30 cellular contexts compared by ENCODE assay signal in genomic region chr4:81625422-81626417, GRCh38.
DNase-seq lines count a peak whose midpoint lies in the region; ATAC-seq and TF ChIP-seq lines count a peak whose summit lies in the region.
"Had no signal": no experiment of that assay in that cellular context is flagged by ENCODE, and none has a peak within 500 bp of the region (broad histone marks: within the 10 kb centered on the region; RNA-seq: fewer than 3 reads in every experiment).

No MANE protein-coding gene starts in this region.

- no peak overlapping the region for H3K9ac ChIP-seq in BLaER1
- H3K9ac ChIP-seq in OCI-LY3 (ENCODE audit: low read length), result no peak overlapping the region
- H3K9ac ChIP-seq: GM23248 had no signal

- H3K9me3 Mint-ChIP-seq in naive B cell, result no peaks in the 10 kb centered on the region
- H3K9me3 Mint-ChIP-seq: activated naive CD4-positive, alpha-beta T cell treated with anti-CD3 and anti-CD28 coated beads, Interleukin-2, amount 50 U/mL, for 24 hours; activated T-helper 17 cell treated with anti-CD3 and anti-CD28 coated beads, Interleukin-2, amount 50 U/mL, for 72 hours; CD14-positive monocyte; naive thymus-derived CD8-positive, alpha-beta T cell; T-cell had no signal

- no peak overlapping the region for H3K4me3 ChIP-seq in BLaER1
- H3K4me3 ChIP-seq in OCI-LY3 (ENCODE audit: low read length), result no peak overlapping the region
- H3K4me3 ChIP-seq in lower lobe of right lung, result no peak overlapping the region
- H3K4me3 ChIP-seq: breast epithelium, GM23248, SJSA1, smooth muscle cell, transverse colon had no signal

- ATAC-seq in naive B cell (ENCODE audit: low read depth in 2 of 2) (peak; percentile 58 to 68), lower lobe of right lung (no peak)
- ATAC-seq: activated T-helper 17 cell treated with anti-CD3 and anti-CD28 coated beads, Interleukin-2, amount 50 U/mL, for 72 hours; left ventricle myocardium superior; naive thymus-derived CD8-positive, alpha-beta T cell; T-cell had no signal

- TF ChIP-seq CTCF in OCI-LY3 (IDR thresholded peaks at IDR 0.05; ENCODE audit: low read depth, low read length) (no peak), lower lobe of right lung (IDR thresholded peaks at IDR 0.05) (no peak)

- H3K27me3 Mint-ChIP-seq in naive B cell, result no peaks in the 10 kb centered on the region
- H3K27me3 Mint-ChIP-seq: activated naive CD4-positive, alpha-beta T cell treated with anti-CD3 and anti-CD28 coated beads, Interleukin-2, amount 50 U/mL, for 24 hours; activated T-helper 17 cell treated with anti-CD3 and anti-CD28 coated beads, Interleukin-2, amount 50 U/mL, for 72 hours; naive thymus-derived CD8-positive, alpha-beta T cell; T-cell had no signal

- H4K20me1 ChIP-seq in BLaER1 (no peaks in the 10 kb centered on the region), OCI-LY3 (ENCODE audit: insufficient read depth, low read length) (no peaks in the 10 kb centered on the region)

- peak overlapping the region; percentile 23; the same call in 1 of the 2 replicates for H3K27ac ChIP-seq in BLaER1
- no peak overlapping the region for H3K27ac ChIP-seq in OCI-LY3 (ENCODE audit: low read length)
- no peak overlapping the region for H3K27ac ChIP-seq in lower lobe of right lung
- H3K27ac ChIP-seq: breast epithelium, GM23248, HL-60, SJSA1, transverse colon had no signal

- peaks cover 36% of the 10 kb centered on the region for H3K4me1 ChIP-seq in BLaER1
- peaks cover 26% of the 10 kb centered on the region for H3K4me1 ChIP-seq in OCI-LY3 (ENCODE audit: low read length)
- no peaks in the 10 kb centered on the region for H3K4me1 ChIP-seq in lower lobe of right lung
- H3K4me1 ChIP-seq: breast epithelium, SJSA1, transverse colon had no signal

- H3K4me3 Mint-ChIP-seq in naive B cell, result peak overlapping the region in 7 of 8 donors; percentile 3 to 78 (median 36)
- H3K4me3 Mint-ChIP-seq: activated naive CD4-positive, alpha-beta T cell treated with anti-CD3 and anti-CD28 coated beads, Interleukin-2, amount 50 U/mL, for 24 hours; activated T-helper 17 cell treated with anti-CD3 and anti-CD28 coated beads, Interleukin-2, amount 50 U/mL, for 72 hours; CD14-positive monocyte; naive thymus-derived CD8-positive, alpha-beta T cell; T-cell had no signal

- H3K79me2 ChIP-seq in OCI-LY3 (ENCODE audit: low read length), result no peaks in the 10 kb centered on the region

- H3K9me3 ChIP-seq in BLaER1, result no peaks in the 10 kb centered on the region; the same call in 1 of the 2 replicates
- no peaks in the 10 kb centered on the region for H3K9me3 ChIP-seq in OCI-LY3 (ENCODE audit: insufficient read depth, low read length)
- H3K9me3 ChIP-seq in lower lobe of right lung, result no peaks in the 10 kb centered on the region
- H3K9me3 ChIP-seq: breast epithelium, SJSA1, transverse colon had no signal

- H3K27ac Mint-ChIP-seq in naive B cell, result peak overlapping the region; percentile 4 to 97 (median 70)
- H3K27ac Mint-ChIP-seq: activated naive CD4-positive, alpha-beta T cell treated with anti-CD3 and anti-CD28 coated beads, Interleukin-2, amount 50 U/mL, for 24 hours; activated T-helper 17 cell treated with anti-CD3 and anti-CD28 coated beads, Interleukin-2, amount 50 U/mL, for 72 hours; CD14-positive monocyte; T-cell had no signal

- DNase-seq in NCI-H1436 (lab: John Stamatoyannopoulos, UW), result peak; percentile 34
- DNase-seq in naive B cell, result no peak
- no peak for DNase-seq in lower lobe of right lung
- DNase-seq in iPS-NIHi11 (ENCODE audit: low spot score), result no peak
- DNase-seq in activated naive CD4-positive, alpha-beta T cell (lab: John Stamatoyannopoulos, UW), result no peak
- DNase-seq in NCI-H2227 treated with DMSO at 0.1 percent for 48 hours (lab: John Stamatoyannopoulos, UW), result no peak
- DNase-seq: activated CD4-positive, alpha-beta T cell treated with anti-CD3 and anti-CD28 coated beads, Interleukin-2, amount 50 U/mL, for 48 hours; activated CD8-positive, alpha-beta memory T cell treated with anti-CD3 and anti-CD28 coated beads, Interleukin-2, amount 50 U/mL, for 48 hours; amygdala; GM23248; islet precursor cell; left ventricle myocardium superior; midbrain; naive thymus-derived CD8-positive, alpha-beta T cell; NCI-H1092; NCI-H2081 treated with DMSO at 0.1 percent for 48 hours; NCI-H510A treated with DMSO at 0.1 percent for 48 hours; stimulated activated CD4-positive, alpha-beta T cell treated with anti-CD3 and anti-CD28 coated beads, Interleukin-1b, Interleukin-23, amount 100 ng/mL, for 48 hours; stimulated activated CD8-positive, alpha-beta memory T cell treated with anti-CD3 and anti-CD28 coated beads, Interleukin-4, amount 100 ng/mL, for 48 hours; T-cell; transverse colon had no signal

- intact Hi-C loops in lower lobe of right lung (cut with DNase I), result no loop called here

- H3K36me3 Mint-ChIP-seq in naive B cell, result no peaks in the 10 kb centered on the region
- H3K36me3 Mint-ChIP-seq: activated naive CD4-positive, alpha-beta T cell treated with anti-CD3 and anti-CD28 coated beads, Interleukin-2, amount 50 U/mL, for 24 hours; CD14-positive monocyte; naive thymus-derived CD8-positive, alpha-beta T cell; T-cell had no signal

- H3K27me3 ChIP-seq in BLaER1, result no peaks in the 10 kb centered on the region
- H3K27me3 ChIP-seq in OCI-LY3 (ENCODE audit: low read depth, low read length), result no peaks in the 10 kb centered on the region; the same call in 1 of the 2 replicates
- H3K27me3 ChIP-seq in lower lobe of right lung (ENCODE audit: low read depth), result no peaks in the 10 kb centered on the region
- H3K27me3 ChIP-seq: breast epithelium, SJSA1, transverse colon had no signal

- H3K4me2 ChIP-seq in BLaER1 (peak overlapping the region; percentile 69), OCI-LY3 (ENCODE audit: low read length) (peak overlapping the region; percentile 11)
- H3K4me2 ChIP-seq: smooth muscle cell had no signal

- H3K36me3 ChIP-seq in BLaER1, result no peaks in the 10 kb centered on the region
- no peaks in the 10 kb centered on the region for H3K36me3 ChIP-seq in OCI-LY3 (replicated peaks; ENCODE audit: low read depth, low read length)
- no peaks in the 10 kb centered on the region for H3K36me3 ChIP-seq in lower lobe of right lung
- H3K36me3 ChIP-seq: breast epithelium, SJSA1, transverse colon had no signal

- no peak overlapping the region for H2AFZ ChIP-seq in OCI-LY3 (ENCODE audit: low read depth, low read length)
- H2AFZ ChIP-seq: GM23248 had no signal

- peaks cover 26 to 40% (median 33%) of the 10 kb centered on the region in 3 donors for H3K4me1 Mint-ChIP-seq in naive B cell
- H3K4me1 Mint-ChIP-seq: activated T-helper 17 cell treated with anti-CD3 and anti-CD28 coated beads, Interleukin-2, amount 50 U/mL, for 72 hours had no signal

Comparison
In these comparisons a context has a peak if more than half of its experiments do, and no peak if none do; other contexts are left out.
1. ATAC-seq: peak in naive B cell (2 of 2); none in lower lobe of right lung (0 of 2).